8 cellular contexts compared by ENCODE assay signal in the genomic region with DNA sequence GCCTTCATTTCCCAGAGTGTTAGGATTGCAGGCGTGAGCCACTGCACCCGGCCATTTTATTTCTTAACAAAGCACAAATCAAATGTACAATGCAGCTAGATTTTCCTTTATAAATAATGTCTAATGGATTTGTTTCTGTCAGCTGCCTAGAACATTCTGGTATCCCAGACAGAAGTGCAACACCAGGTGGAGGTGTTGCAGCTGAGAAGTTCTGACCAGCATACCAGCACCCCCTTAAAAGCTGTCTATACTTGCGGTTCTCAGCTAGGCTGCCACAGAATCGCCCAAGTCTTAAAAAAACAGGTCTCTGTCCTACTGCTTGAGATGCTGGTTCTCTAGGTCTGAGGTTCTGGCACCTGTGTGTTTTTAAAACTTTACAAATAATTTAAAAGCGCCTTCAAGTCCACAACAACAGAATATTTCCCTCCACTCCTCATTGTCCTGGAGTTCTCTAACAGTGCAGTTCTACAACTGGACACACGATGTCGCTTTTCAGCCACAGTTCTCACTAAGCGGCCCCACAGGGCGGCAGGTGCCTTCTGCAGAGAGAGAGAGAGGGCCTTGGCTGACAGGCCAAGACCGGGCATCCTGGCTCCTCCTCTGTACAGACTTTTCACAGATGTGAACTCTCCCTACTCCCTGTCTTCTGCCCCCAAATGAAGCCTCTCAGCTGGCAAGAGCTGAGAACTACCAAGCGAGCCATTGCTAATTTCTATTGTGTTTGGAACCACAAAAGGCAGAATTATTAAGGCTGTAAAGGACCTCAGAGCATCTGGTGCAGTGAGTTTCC.
DNase-seq lines count a peak whose midpoint lies in the region; ATAC-seq and TF ChIP-seq lines count a peak whose summit lies in the region.

No MANE protein-coding gene starts in this region.

- DNase-seq in DMS53 (lab: John Stamatoyannopoulos, UW), result peak; percentile 95
- peak; percentile 82 for DNase-seq in HuH-7 (ENCODE audit: low spot score)
- DNase-seq in NOMO-1 treated with dmso at 0.1 percent for 144 hours (lab: John Stamatoyannopoulos, UW; ENCODE audit: unreplicated experiment), result peak; percentile 70
- DNase-seq in activated CD8-positive, alpha-beta memory T cell treated with anti-CD3 and anti-CD28 coated beads, Interleukin-2, amount 50 U/mL, for 1 hour (ENCODE audit: extremely low read depth), result peak; percentile 28
- peak; percentile 84 for DNase-seq in epithelial cell of esophagus (ENCODE audit: low read depth)
- DNase-seq in middle frontal gyrus (ENCODE audit: extremely low spot score, low spot score), result peak; percentile 61
- DNase-seq in stimulated activated CD8-positive, alpha-beta memory T cell treated with anti-CD3 and anti-CD28 coated beads, Interleukin-4, amount 100 ng/mL, for 48 hours, result peak; percentile 82

- no peak for ATAC-seq in HG03196 (IDR thresholded peaks at IDR 0.05; ENCODE audit: unreplicated experiment)

- H3K4me3 ChIP-seq in epithelial cell of esophagus (ENCODE audit: low read length), result no peak overlapping the region

- TF ChIP-seq CTCF in epithelial cell of esophagus (IDR thresholded peaks at IDR 0.05; ENCODE audit: insufficient read depth, low read depth, low read length, missing control alignments), result peak; percentile 92

Comparison
In these comparisons a context has a peak if more than half of its experiments do, and no peak if none do; other contexts are left out.
1. DNase-seq: peak in every context shown above with its lines; median percentile 95 in DMS53; 84 in epithelial cell of esophagus; 82 in HuH-7; 82 in stimulated activated CD8-positive, alpha-beta memory T cell treated with anti-CD3 and anti-CD28 coated beads, Interleukin-4, amount 100 ng/mL, for 48 hours; 70 in NOMO-1 treated with dmso at 0.1 percent for 144 hours; 61 in middle frontal gyrus; 28 in activated CD8-positive, alpha-beta memory T cell treated with anti-CD3 and anti-CD28 coated beads, Interleukin-2, amount 50 U/mL, for 1 hour.